In the genomic region with DNA sequence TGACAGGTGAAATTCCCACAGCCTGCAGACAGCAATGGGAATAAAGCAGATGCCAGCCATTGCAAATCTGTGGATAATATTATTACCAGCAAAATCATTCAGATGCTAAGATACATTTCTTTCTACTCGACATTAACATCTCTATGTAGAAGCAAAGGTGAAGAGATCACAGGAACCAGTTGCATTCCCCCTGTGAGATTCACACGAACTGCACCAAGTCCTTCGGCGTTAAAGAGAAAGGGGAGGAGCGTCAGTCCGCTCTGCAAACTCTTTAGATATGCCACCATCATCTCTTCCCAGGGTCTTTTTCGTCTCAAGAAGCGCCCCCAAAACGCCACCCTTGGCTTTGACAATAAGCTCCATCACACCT, we compare ENCODE assay signal across 12 cellular contexts. TPM values are rescaled to one million over a fixed set of nuclear protein-coding genes. Genes with fewer than 3 reads are reported as not detected.
DNase-seq lines count a peak whose midpoint lies in the region; ATAC-seq and TF ChIP-seq lines count a peak whose summit lies in the region.
"Had no signal": no experiment of that assay in that cellular context is flagged by ENCODE, and none has a peak within 500 bp of the region (broad histone marks: within the 10 kb centered on the region; RNA-seq: fewer than 3 reads in every experiment).

No MANE protein-coding gene starts in this region.

- no peaks in the 10 kb centered on the region for H4K20me1 ChIP-seq in neural cell (ENCODE audit: insufficient read depth)

- ATAC-seq in HG02798 (IDR thresholded peaks at IDR 0.05; ENCODE audit: poor library complexity, unreplicated experiment) (peak; percentile 21), GM18867 (IDR thresholded peaks at IDR 0.05; ENCODE audit: unreplicated experiment) (no peak)
- ATAC-seq in activated CD8-positive, alpha-beta T cell treated with anti-CD3 and anti-CD28 coated beads, Interleukin-2, amount 10 ng/mL, durations not matched to agents 7 days and 5 days, result no peak

- CTCF ChIA-PET in activated CD8-positive, alpha-beta T cell treated with anti-CD3 and anti-CD28 coated beads, Interleukin-2, amount 10 ng/mL, durations not matched to agents 7 days and 5 days (lab: Charles Lee), result interaction anchor here (0.8 to 1.0 kb wide), 2 partner anchors 9 to 10 kb away, joined by 4 to 5 read pairs; no protein-coding TSS in a partner anchor
- CTCF ChIA-PET in GM10248 (lab: Yijun Ruan, JAX), result interaction anchor here (2.7 to 5.8 kb wide), 2 partner anchors 10 to 186 kb away, joined by 19 to 51 read pairs; no protein-coding TSS in a partner anchor

- H3K27me3 Mint-ChIP-seq in activated CD8-positive, alpha-beta T cell treated with anti-CD3 and anti-CD28 coated beads, Interleukin-2, amount 10 ng/mL, durations not matched to agents 7 days and 5 days (ENCODE audit: low read depth), result peaks cover 86% of the 10 kb centered on the region

- no peaks in the 10 kb centered on the region for H3K36me3 ChIP-seq in neural cell (ENCODE audit: insufficient read depth, low read length)
- H3K36me3 ChIP-seq: ovary, SJSA1 had no signal

- no peak overlapping the region for H3K27ac Mint-ChIP-seq in activated CD8-positive, alpha-beta T cell treated with anti-CD3 and anti-CD28 coated beads, Interleukin-2, amount 10 ng/mL, durations not matched to agents 7 days and 5 days

- H3K9me3 Mint-ChIP-seq in activated CD8-positive, alpha-beta T cell treated with anti-CD3 and anti-CD28 coated beads, Interleukin-2, amount 10 ng/mL, durations not matched to agents 7 days and 5 days (ENCODE audit: insufficient read depth), result no peaks in the 10 kb centered on the region

- POLR2A ChIA-PET in activated CD8-positive, alpha-beta T cell treated with anti-CD3 and anti-CD28 coated beads, Interleukin-2, amount 10 ng/mL, durations not matched to agents 7 days and 5 days (lab: Charles Lee), result no interaction called here
- POLR2A ChIA-PET in GM10248 (lab: Yijun Ruan, JAX), result no interaction called here

- no peak for TF ChIP-seq RAD21 in neural cell (conservative IDR thresholded peaks at IDR 0.05)

- TF ChIP-seq EP300 in neural cell (conservative IDR thresholded peaks at IDR 0.05; ENCODE audit: poor library complexity, severe bottlenecking), result no peak

- H3K9ac ChIP-seq in neural cell (ENCODE audit: low read length), result no peak overlapping the region

- no peaks in the 10 kb centered on the region for H3K79me2 ChIP-seq in neural cell (replicated peaks; ENCODE audit: insufficient read depth, low read length)

- H3K27ac ChIP-seq in neural cell (ENCODE audit: low read length), result no peak overlapping the region
- H3K27ac ChIP-seq: ovary, SJSA1 had no signal

- H3K4me2 ChIP-seq in neural cell (ENCODE audit: low read length), result no peak overlapping the region

- peaks cover 69% of the 10 kb centered on the region for H3K4me1 Mint-ChIP-seq in activated CD8-positive, alpha-beta T cell treated with anti-CD3 and anti-CD28 coated beads, Interleukin-2, amount 10 ng/mL, durations not matched to agents 7 days and 5 days (ENCODE audit: low read depth)

- H3K36me3 Mint-ChIP-seq in activated CD8-positive, alpha-beta T cell treated with anti-CD3 and anti-CD28 coated beads, Interleukin-2, amount 10 ng/mL, durations not matched to agents 7 days and 5 days (ENCODE audit: low read depth), result peaks cover 5% of the 10 kb centered on the region

- peaks cover 100% of the 10 kb centered on the region for H3K27me3 ChIP-seq in neural cell (ENCODE audit: insufficient read depth, low read depth, low read length)
- H3K27me3 ChIP-seq: ovary had no signal

- DNase-seq in NCI-H510A treated with DMSO at 0.1 percent for 48 hours (lab: John Stamatoyannopoulos, UW) (peak; percentile 3), NCI-H510A (lab: John Stamatoyannopoulos, UW) (no peak), cerebellar nuclear complex (lab: John Stamatoyannopoulos, UW) (no peak), GM10248 (ENCODE audit: extremely low spot score) (no peak)
- DNase-seq in activated CD8-positive, alpha-beta T cell treated with anti-CD3 and anti-CD28 coated beads, Interleukin-2, amount 10 ng/mL, durations not matched to agents 7 days and 5 days, result peak; percentile 33
- DNase-seq: amygdala, foreskin fibroblast, ovary had no signal

- H3K9me2 ChIP-seq in neural cell (ENCODE audit: insufficient read depth, low read length), result no peaks in the 10 kb centered on the region

- H3K9me3 ChIP-seq in neural cell (ENCODE audit: low read length), result no peaks in the 10 kb centered on the region
- H3K9me3 ChIP-seq: SJSA1 had no signal

- peak overlapping the region; percentile 90 for H3K4me3 ChIP-seq in neural cell (ENCODE audit: low read length)

- H2AFZ ChIP-seq in neural cell (ENCODE audit: low read depth, low read length), result no peak overlapping the region

- H3F3A ChIP-seq in neural cell (ENCODE audit: insufficient read depth, low read length, poor library complexity, severe bottlenecking), result no peaks in the 10 kb centered on the region

- TF ChIP-seq CTCF in neural cell (IDR thresholded peaks at IDR 0.05; ENCODE audit: poor library complexity, severe bottlenecking), result no peak
- TF ChIP-seq CTCF in GM10248 (IDR thresholded peaks at IDR 0.05; ENCODE audit: control extremely low read depth, extremely low read depth, low read depth, missing control alignments), result no peak

- peak overlapping the region; percentile 77 for H3K4me3 Mint-ChIP-seq in activated CD8-positive, alpha-beta T cell treated with anti-CD3 and anti-CD28 coated beads, Interleukin-2, amount 10 ng/mL, durations not matched to agents 7 days and 5 days

TF ChIP-seq in neural cell, 6 proteins besides CTCF, POLR2A, EP300 and RAD21:
- TF ChIP-seq SMC3 (conservative IDR thresholded peaks at IDR 0.05; ENCODE audit: poor library complexity) (no peak), EZH2 (IDR thresholded peaks at IDR 0.05; ENCODE audit: borderline replicate concordance, insufficient read depth, low read length, poor library complexity, severe bottlenecking) (no peak), TAF1 (IDR thresholded peaks at IDR 0.05; ENCODE audit: low read depth) (no peak), MXI1 (conservative IDR thresholded peaks at IDR 0.05; ENCODE audit: poor library complexity, severe bottlenecking) (no peak), POLR2AphosphoS5 (IDR thresholded peaks at IDR 0.05) (no peak)
- TF ChIP-seq, protein P1, sequence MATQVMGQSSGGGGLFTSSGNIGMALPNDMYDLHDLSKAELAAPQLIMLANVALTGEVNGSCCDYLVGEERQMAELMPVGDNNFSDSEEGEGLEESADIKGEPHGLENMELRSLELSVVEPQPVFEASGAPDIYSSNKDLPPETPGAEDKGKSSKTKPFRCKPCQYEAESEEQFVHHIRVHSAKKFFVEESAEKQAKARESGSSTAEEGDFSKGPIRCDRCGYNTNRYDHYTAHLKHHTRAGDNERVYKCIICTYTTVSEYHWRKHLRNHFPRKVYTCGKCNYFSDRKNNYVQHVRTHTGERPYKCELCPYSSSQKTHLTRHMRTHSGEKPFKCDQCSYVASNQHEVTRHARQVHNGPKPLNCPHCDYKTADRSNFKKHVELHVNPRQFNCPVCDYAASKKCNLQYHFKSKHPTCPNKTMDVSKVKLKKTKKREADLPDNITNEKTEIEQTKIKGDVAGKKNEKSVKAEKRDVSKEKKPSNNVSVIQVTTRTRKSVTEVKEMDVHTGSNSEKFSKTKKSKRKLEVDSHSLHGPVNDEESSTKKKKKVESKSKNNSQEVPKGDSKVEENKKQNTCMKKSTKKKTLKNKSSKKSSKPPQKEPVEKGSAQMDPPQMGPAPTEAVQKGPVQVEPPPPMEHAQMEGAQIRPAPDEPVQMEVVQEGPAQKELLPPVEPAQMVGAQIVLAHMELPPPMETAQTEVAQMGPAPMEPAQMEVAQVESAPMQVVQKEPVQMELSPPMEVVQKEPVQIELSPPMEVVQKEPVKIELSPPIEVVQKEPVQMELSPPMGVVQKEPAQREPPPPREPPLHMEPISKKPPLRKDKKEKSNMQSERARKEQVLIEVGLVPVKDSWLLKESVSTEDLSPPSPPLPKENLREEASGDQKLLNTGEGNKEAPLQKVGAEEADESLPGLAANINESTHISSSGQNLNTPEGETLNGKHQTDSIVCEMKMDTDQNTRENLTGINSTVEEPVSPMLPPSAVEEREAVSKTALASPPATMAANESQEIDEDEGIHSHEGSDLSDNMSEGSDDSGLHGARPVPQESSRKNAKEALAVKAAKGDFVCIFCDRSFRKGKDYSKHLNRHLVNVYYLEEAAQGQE (IDR thresholded peaks at IDR 0.05; ENCODE audit: borderline replicate concordance), result no peak

RNA-seq across cellular contexts. Expression of a gene that starts 1.9 kb away (rescaled TPM):
- total RNA-seq in activated CD8-positive, alpha-beta T cell treated with anti-CD3 and anti-CD28 coated beads, Interleukin-2, amount 10 ng/mL, durations not matched to agents 7 days and 5 days, result not detected
- 0.19 and 0.58 TPM in 2 replicates for polyA plus RNA-seq in neural cell
- 0.81 and 0.97 TPM in 2 replicates for polyA minus RNA-seq in neural cell
- total RNA-seq: ovary, SJSA1 had no signal
- polyA plus RNA-seq: ovary had no signal

Comparison
In these comparisons a context has a peak if more than half of its experiments do, and no peak if none do; other contexts are left out.
1. DNase-seq: peak in NCI-H510A treated with DMSO at 0.1 percent for 48 hours (single experiment) and activated CD8-positive, alpha-beta T cell treated with anti-CD3 and anti-CD28 coated beads, Interleukin-2, amount 10 ng/mL, durations not matched to agents 7 days and 5 days (single experiment); none in NCI-H510A (single experiment), cerebellar nuclear complex (0 of 2) and GM10248 (single experiment).